ENCODE assay signal across 8 cellular contexts in the genomic region with DNA sequence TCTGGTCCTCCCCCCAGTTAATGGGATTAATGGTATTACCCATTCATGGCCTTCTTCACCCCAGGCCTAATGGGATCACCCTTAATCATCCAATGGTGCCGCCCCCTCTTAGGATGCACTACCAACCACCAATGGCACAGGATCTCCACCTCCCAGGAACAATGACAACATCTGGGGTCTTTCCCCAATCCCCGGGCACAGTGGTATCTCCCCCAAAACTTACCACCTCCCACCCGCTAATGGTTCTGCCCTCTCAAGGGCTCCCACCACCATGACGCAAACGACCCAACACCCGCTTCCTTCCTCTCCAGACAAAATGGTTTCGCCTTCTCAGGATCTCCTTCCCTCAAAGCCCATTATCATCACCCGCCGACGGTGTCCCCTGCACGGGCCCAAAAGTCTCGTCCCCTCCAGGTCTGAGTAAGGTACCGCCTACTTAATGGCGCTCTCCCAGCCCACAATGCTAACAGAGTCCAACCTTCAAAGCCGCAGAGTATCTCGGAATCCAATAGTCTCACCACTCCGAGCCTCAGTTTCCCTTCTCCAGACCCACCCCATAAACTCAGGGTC. TPM values are rescaled to one million over a fixed set of nuclear protein-coding genes. Genes with fewer than 3 reads are reported as not detected.
DNase-seq lines count a peak whose midpoint lies in the region; ATAC-seq and TF ChIP-seq lines count a peak whose summit lies in the region.

No MANE protein-coding gene starts in this region.

- intact Hi-C loops in heart left ventricle (cut with DNase I) = loop anchor here in 4 of 10 donors (1.0 to 5.0 kb wide), 3 partner anchors 41 to 44 kb away; partner anchors contain the start of genes TFE3 (in 4 of the 4) and OTUD5 (in 1 of the 4)

- POLR2A ChIA-PET in BJ (lab: Charles Lee) = interaction anchor here (0.9 kb wide), 1 partner anchor 41 kb away, joined by 4 read pairs; the partner anchor contains the start of gene TFE3

- H3K9ac ChIP-seq in rectal smooth muscle tissue (ENCODE audit: low read length) = peak overlapping the region; percentile 52

- H3K4me3 ChIP-seq in BJ (ENCODE audit: low read depth, low read length) (peak overlapping the region; percentile 55), heart left ventricle (peak overlapping the region; percentile 40 to 85 (median 72)), rectal smooth muscle tissue (ENCODE audit: low read length) (peak overlapping the region; percentile 80)

- WGBS in heart left ventricle, 4 donors = 3 to 42% (median 21%) methylated on average over 17 of the region's 17 CpGs

- H3K27ac ChIP-seq in heart left ventricle (peak overlapping the region; percentile 62 to 95 (median 86)), rectal smooth muscle tissue (ENCODE audit: low read depth, low read length) (peak overlapping the region; percentile 16)

- TF ChIP-seq CTCF in BJ (IDR thresholded peaks at IDR 0.05; ENCODE audit: insufficient read depth, low read depth, low read length) (no peak), heart left ventricle (IDR thresholded peaks at IDR 0.05) (no peak)

- DNase-seq in BJ (ENCODE audit: low read depth) = no peak
- peak; percentile 47 for DNase-seq in SIG-M5 treated with dmso at 0.1 percent for 504 hours (lab: John Stamatoyannopoulos, UW; ENCODE audit: unreplicated experiment)
- DNase-seq in activated naive CD8-positive, alpha-beta T cell treated with anti-CD3 and anti-CD28 coated beads, Interleukin-2, amount 50 U/mL, for 16 hours (ENCODE audit: low read depth, low spot score) = peak; percentile 6
- DNase-seq in heart left ventricle = peak in 2 of 5 donors; percentile 9 to 22
- DNase-seq in SHP77 treated with DMSO at 0.1 percent for 48 hours (lab: John Stamatoyannopoulos, UW) = no peak

- H3K4me1 ChIP-seq in heart left ventricle = peaks cover 0 to 6% (median 0%) of the 10 kb centered on the region in 12 donors
- no peaks in the 10 kb centered on the region for H3K4me1 ChIP-seq in rectal smooth muscle tissue (ENCODE audit: control insufficient read depth, insufficient read depth, low read length)

- TF ChIP-seq POLR2A in heart left ventricle (IDR thresholded peaks at IDR 0.05) = no peak

- H3K36me3 ChIP-seq in BJ (ENCODE audit: control insufficient read depth, insufficient read depth, low read length) = peaks cover 4% of the 10 kb centered on the region; the same call in 1 of the 2 replicates
- H3K36me3 ChIP-seq in heart left ventricle = peaks cover 0 to 21% (median 9%) of the 10 kb centered on the region in 9 donors
- H3K36me3 ChIP-seq in rectal smooth muscle tissue (ENCODE audit: control insufficient read depth, insufficient read depth, low read length) = peaks cover 5% of the 10 kb centered on the region

- ATAC-seq in GM19328 (IDR thresholded peaks at IDR 0.05; ENCODE audit: unreplicated experiment) (peak; percentile 9), HG03520 (IDR thresholded peaks at IDR 0.05; ENCODE audit: unreplicated experiment) (peak; percentile 14), heart left ventricle (peak; percentile 27 to 52 (median 34))

- H3K27me3 ChIP-seq in BJ (ENCODE audit: control insufficient read depth, insufficient read depth, low read length) (no peaks in the 10 kb centered on the region), heart left ventricle (peaks cover 0 to under 1% (median 0%) of the 10 kb centered on the region in 9 donors), rectal smooth muscle tissue (ENCODE audit: control insufficient read depth, insufficient read depth, low read length) (no peaks in the 10 kb centered on the region)

- CTCF ChIA-PET in BJ (lab: Yijun Ruan, JAX) = interaction anchor here (1.2 kb wide), 1 partner anchor 16 kb away, joined by 3 read pairs; no protein-coding TSS in a partner anchor

- H3K9me3 ChIP-seq in heart left ventricle = peaks cover 0 to 8% (median 0%) of the 10 kb centered on the region in 12 donors

RNA-seq across cellular contexts. Expression of gene GRIPAP1, which starts 0.5 kb away (rescaled TPM):
- polyA plus RNA-seq in BJ (2011; rRNA removed) = 23.4 and 23.5 TPM in 2 replicates
- 9.6 and 15.1 TPM in 2 replicates for polyA minus RNA-seq in BJ (2011; rRNA and poly(A)+ RNA removed)
- 10 to 100 TPM; 11.4 to 41.6 (median 18.9) TPM for total RNA-seq in heart left ventricle
- 10 to 100 TPM; 20.2 to 20.4 TPM for polyA plus RNA-seq in heart left ventricle

RNA-seq across cellular contexts. Expression of gene KCND1, which starts 30.0 kb away (rescaled TPM):
- 0.51 and 0.83 TPM in 2 replicates for polyA plus RNA-seq in BJ (2011; rRNA removed)
- 0.66 and 1.0 TPM in 2 replicates for polyA minus RNA-seq in BJ (2011; rRNA and poly(A)+ RNA removed)
- 1 to 10 TPM in 3 of 9 donors, under 1 TPM in 6; 0.09 to 1.5 (median 0.50) TPM for total RNA-seq in heart left ventricle
- polyA plus RNA-seq in heart left ventricle = under 1 TPM; 0.19 to 0.29 TPM

RNA-seq across cellular contexts. Expression of gene TFE3, which starts 41.6 kb away (rescaled TPM):
- polyA plus RNA-seq in BJ (2011; rRNA removed) (20.8 and 26.4 TPM in 2 replicates), heart left ventricle (10 to 100 TPM; 12.1 to 57.8 TPM)
- 31.8 and 39.2 TPM in 2 replicates for polyA minus RNA-seq in BJ (2011; rRNA and poly(A)+ RNA removed)
- 10 to 100 TPM; 14.9 to 61.2 (median 23.6) TPM for total RNA-seq in heart left ventricle

RNA-seq across cellular contexts. Expression of gene OTUD5, which starts 44.2 kb away (rescaled TPM):
- polyA plus RNA-seq in BJ (2011; rRNA removed) (48.9 and 53.6 TPM in 2 replicates), heart left ventricle (10 to 100 TPM; 17.2 to 32.7 TPM)
- polyA minus RNA-seq in BJ (2011; rRNA and poly(A)+ RNA removed) = 32.2 and 40.1 TPM in 2 replicates
- total RNA-seq in heart left ventricle = 10 to 100 TPM; 17.6 to 31.1 (median 24.6) TPM

RNA-seq across cellular contexts. Expression of gene CCDC120, which starts 57.2 kb away (rescaled TPM):
- polyA plus RNA-seq in BJ (2011; rRNA removed) = 0.49 and 0.96 TPM in 2 replicates
- 0.38 and 0.57 TPM in 2 replicates for polyA minus RNA-seq in BJ (2011; rRNA and poly(A)+ RNA removed)
- total RNA-seq in heart left ventricle = 1 to 10 TPM in 6 of 9 donors, under 1 TPM in 3; 0.48 to 3.3 (median 1.1) TPM
- under 1 TPM; 0.95 to 0.97 TPM for polyA plus RNA-seq in heart left ventricle

Comparison
In these comparisons a context has a peak if more than half of its experiments do, and no peak if none do; other contexts are left out.
1. DNase-seq: peak in SIG-M5 treated with dmso at 0.1 percent for 504 hours (single experiment) and activated naive CD8-positive, alpha-beta T cell treated with anti-CD3 and anti-CD28 coated beads, Interleukin-2, amount 50 U/mL, for 16 hours (single experiment); none in BJ (single experiment) and SHP77 treated with DMSO at 0.1 percent for 48 hours (single experiment).
2. Peak in every context shown above with its lines, with median percentiles within 50 percentile points of each other: H3K4me3 ChIP-seq and ATAC-seq.